In the genomic region with DNA sequence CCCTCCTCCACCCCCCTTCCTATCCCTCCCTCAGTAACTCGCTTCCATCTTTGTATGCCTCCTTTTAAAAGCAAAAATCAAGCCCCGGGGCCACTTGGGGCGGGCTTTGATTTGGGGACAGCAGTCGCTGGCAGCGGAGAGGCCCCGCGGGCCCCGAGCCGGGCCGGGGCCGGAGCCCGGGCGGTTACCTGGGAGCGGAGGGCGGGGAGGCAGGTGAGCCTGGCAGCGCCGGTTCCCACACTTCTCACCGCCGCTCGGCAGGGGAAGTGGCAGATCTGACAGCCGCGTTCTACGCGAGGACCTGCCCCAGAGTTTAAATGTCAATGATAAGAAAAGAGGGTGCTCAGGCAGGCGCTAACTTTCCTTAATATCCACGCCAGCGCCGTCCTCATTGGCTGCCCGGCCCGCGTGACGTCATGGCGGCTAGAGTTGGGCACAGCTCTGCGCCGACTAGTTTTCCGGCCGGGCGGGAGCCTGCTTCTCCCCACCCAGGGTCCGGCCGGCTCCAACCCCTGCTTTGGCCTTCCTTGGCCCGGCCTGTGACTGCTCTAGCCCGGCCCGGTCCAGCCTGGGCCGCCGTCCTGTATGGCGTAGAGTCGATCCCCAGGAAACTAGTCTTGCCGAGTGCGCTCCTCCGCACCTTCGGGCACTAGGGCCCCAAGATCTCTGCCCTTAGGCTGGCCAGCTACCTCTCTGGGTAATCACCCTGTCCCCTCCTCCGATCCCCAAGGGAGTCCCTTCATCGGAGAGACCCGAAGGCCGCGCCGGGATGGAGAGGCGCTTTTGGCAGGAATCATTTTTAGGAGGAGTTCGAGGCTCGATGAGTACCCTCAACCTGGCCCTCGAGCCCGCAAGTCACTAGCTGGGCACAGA, we compare ENCODE assay signal across 2 cellular contexts.
TF ChIP-seq lines count a peak whose summit lies in the region.

No MANE protein-coding gene starts in this region.

TF ChIP-seq in SK-N-SH, 30 proteins besides CTCF, POLR2A, EP300 and RAD21 (continued from another document):
- TF ChIP-seq ZBTB33 (IDR thresholded peaks at IDR 0.05; ENCODE audit: borderline replicate concordance, low read depth): no peak
- no peak for TF ChIP-seq TCF12 (IDR thresholded peaks at IDR 0.05)
- TF ChIP-seq ELF1 (IDR thresholded peaks at IDR 0.05): no peak
- TF ChIP-seq, protein P1, sequence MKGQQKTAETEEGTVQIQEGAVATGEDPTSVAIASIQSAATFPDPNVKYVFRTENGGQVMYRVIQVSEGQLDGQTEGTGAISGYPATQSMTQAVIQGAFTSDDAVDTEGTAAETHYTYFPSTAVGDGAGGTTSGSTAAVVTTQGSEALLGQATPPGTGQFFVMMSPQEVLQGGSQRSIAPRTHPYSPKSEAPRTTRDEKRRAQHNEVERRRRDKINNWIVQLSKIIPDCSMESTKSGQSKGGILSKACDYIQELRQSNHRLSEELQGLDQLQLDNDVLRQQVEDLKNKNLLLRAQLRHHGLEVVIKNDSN (IDR thresholded peaks at IDR 0.05; ENCODE audit: borderline replicate concordance, low read depth): no peak
- TF ChIP-seq FOXJ3 (CRISPR knock-in tag; IDR thresholded peaks at IDR 0.05): no peak
- TF ChIP-seq POLR2AphosphoS5 (IDR thresholded peaks at IDR 0.05; ENCODE audit: low read depth, low read length): no peak
- TF ChIP-seq FOSL2 (IDR thresholded peaks at IDR 0.05; ENCODE audit: borderline replicate concordance, low read depth): no peak

TF ChIP-seq in SK-N-SH treated with all-trans-retinoic acid at 6 μM for 48 hours, 23 proteins besides CTCF, POLR2A, EP300 and RAD21 (continued from another document):
- TF ChIP-seq TSHZ2 (CRISPR knock-in tag; IDR thresholded peaks at IDR 0.05): no peak
- no peak for TF ChIP-seq ZNF8 (CRISPR knock-in tag; IDR thresholded peaks at IDR 0.05)
- no peak for TF ChIP-seq ARNTL (CRISPR knock-in tag; IDR thresholded peaks at IDR 0.05; ENCODE audit: borderline replicate concordance, low read depth)
- TF ChIP-seq BACH2 (CRISPR knock-in tag; IDR thresholded peaks at IDR 0.05; ENCODE audit: borderline replicate concordance): no peak
- no peak for TF ChIP-seq ZC3H10 (CRISPR knock-in tag; IDR thresholded peaks at IDR 0.05)
- no peak for TF ChIP-seq ZFP3 (CRISPR knock-in tag; IDR thresholded peaks at IDR 0.05)
- no peak for TF ChIP-seq CSDC2 (CRISPR knock-in tag; IDR thresholded peaks at IDR 0.05)
- TF ChIP-seq TCF4 (CRISPR knock-in tag; IDR thresholded peaks at IDR 0.05; ENCODE audit: borderline replicate concordance): no peak
- no peak for TF ChIP-seq ZNF70 (CRISPR knock-in tag; IDR thresholded peaks at IDR 0.05)
- no peak for TF ChIP-seq RARB (CRISPR knock-in tag; IDR thresholded peaks at IDR 0.05)
- TF ChIP-seq OSR1 (CRISPR knock-in tag; IDR thresholded peaks at IDR 0.05): no peak
- no peak for TF ChIP-seq PATZ1 (CRISPR knock-in tag; IDR thresholded peaks at IDR 0.05; ENCODE audit: borderline replicate concordance)
- TF ChIP-seq, protein P2, sequence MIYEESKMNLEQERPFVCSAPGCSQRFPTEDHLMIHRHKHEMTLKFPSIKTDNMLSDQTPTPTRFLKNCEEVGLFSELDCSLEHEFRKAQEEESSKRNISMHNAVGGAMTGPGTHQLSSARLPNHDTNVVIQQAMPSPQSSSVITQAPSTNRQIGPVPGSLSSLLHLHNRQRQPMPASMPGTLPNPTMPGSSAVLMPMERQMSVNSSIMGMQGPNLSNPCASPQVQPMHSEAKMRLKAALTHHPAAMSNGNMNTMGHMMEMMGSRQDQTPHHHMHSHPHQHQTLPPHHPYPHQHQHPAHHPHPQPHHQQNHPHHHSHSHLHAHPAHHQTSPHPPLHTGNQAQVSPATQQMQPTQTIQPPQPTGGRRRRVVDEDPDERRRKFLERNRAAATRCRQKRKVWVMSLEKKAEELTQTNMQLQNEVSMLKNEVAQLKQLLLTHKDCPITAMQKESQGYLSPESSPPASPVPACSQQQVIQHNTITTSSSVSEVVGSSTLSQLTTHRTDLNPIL (CRISPR knock-in tag; IDR thresholded peaks at IDR 0.05; ENCODE audit: low read depth): no peak
TF ChIP-seq in SK-N-SH treated with all-trans-retinoic acid at 6 μM for 48 hours: peak in this region for 0.
